In genomic region chr3:28915711-28916481, GRCh38 we compare ENCODE assay signal across 9 cellular contexts.
DNase-seq lines count a peak whose midpoint lies in the region; ATAC-seq and TF ChIP-seq lines count a peak whose summit lies in the region.
"Had no signal": no experiment of that assay in that cellular context is flagged by ENCODE, and none has a peak within 500 bp of the region (broad histone marks: within the 10 kb centered on the region; RNA-seq: fewer than 3 reads in every experiment).

No MANE protein-coding gene starts in this region.

- no peaks in the 10 kb centered on the region for H3K9me3 Mint-ChIP-seq in GM23338

- no peaks in the 10 kb centered on the region for H3F3A ChIP-seq in GM23338 (replicated peaks; ENCODE audit: low read depth)

- no peak overlapping the region for H2AFZ ChIP-seq in GM23338

- H3K9ac ChIP-seq in subcutaneous abdominal adipose tissue (ENCODE audit: low read length in 5 of 5) = peak overlapping the region in 3 of 5 donors; percentile 56 to 65 (median 58)

- ATAC-seq in GM23338 = peak; percentile 88
- ATAC-seq in left cardiac atrium = peak; percentile 67
- no peak for ATAC-seq in GM21723 (IDR thresholded peaks at IDR 0.05; ENCODE audit: unreplicated experiment)

- H4K20me1 ChIP-seq in GM23338 (replicated peaks; ENCODE audit: insufficient read depth) = no peaks in the 10 kb centered on the region

- no peaks in the 10 kb centered on the region for H3K27me3 ChIP-seq in GM23338 (ENCODE audit: insufficient read depth)
- H3K27me3 ChIP-seq in subcutaneous abdominal adipose tissue (ENCODE audit: control insufficient read depth in 5 of 5, insufficient read depth in 4 of 5, low read length in 5 of 5) = no peaks in the 10 kb centered on the region
- H3K27me3 ChIP-seq: body of pancreas had no signal

- peaks cover 5% of the 10 kb centered on the region; the same call in 2 of the 3 replicates for H3K4me1 Mint-ChIP-seq in GM23338

- H3K36me3 Mint-ChIP-seq in GM23338 (ENCODE audit: low read depth) = no peaks in the 10 kb centered on the region

- peak; percentile 44 to 81 for TF ChIP-seq CTCF in GM23338 (conservative IDR thresholded peaks at IDR 0.05; ENCODE audit: low read depth in 2 of 2)

- no peaks in the 10 kb centered on the region for H3K79me2 ChIP-seq in GM23338 (replicated peaks; ENCODE audit: insufficient read depth)

- H3K4me3 ChIP-seq in GM23338 (no peak overlapping the region), subcutaneous abdominal adipose tissue (ENCODE audit: low read depth in 1 of 5, low read length in 5 of 5) (peak overlapping the region; percentile 19 to 72 (median 58))
- H3K4me3 ChIP-seq: body of pancreas had no signal

- H3K4me1 ChIP-seq in GM23338 (ENCODE audit: insufficient read depth) = no peaks in the 10 kb centered on the region
- peaks cover 0 to 16% (median 14%) of the 10 kb centered on the region in 5 donors for H3K4me1 ChIP-seq in subcutaneous abdominal adipose tissue (ENCODE audit: control insufficient read depth in 5 of 5, insufficient read depth in 5 of 5, low read length in 5 of 5)
- H3K4me1 ChIP-seq: body of pancreas had no signal

- no peak overlapping the region for H3K4me2 ChIP-seq in GM23338

- intact Hi-C loops in left cardiac atrium (cut with DNase I) = loop anchor here in 1 of 2 donors (5.0 to 10.0 kb wide), 2 partner anchors 359 to 851 kb away; no protein-coding TSS in a partner anchor

- H3K36me3 ChIP-seq in GM23338 (ENCODE audit: insufficient read depth) (no peaks in the 10 kb centered on the region), subcutaneous abdominal adipose tissue (ENCODE audit: control insufficient read depth in 5 of 5, insufficient read depth in 5 of 5, low read length in 5 of 5) (no peaks in the 10 kb centered on the region)

- H3K27ac ChIP-seq in GM23338 (ENCODE audit: low read depth) (no peak overlapping the region), subcutaneous abdominal adipose tissue (ENCODE audit: low read depth, low read length) (peak overlapping the region; percentile 25)
- H3K27ac ChIP-seq: body of pancreas had no signal

- no peaks in the 10 kb centered on the region for H3K9me3 ChIP-seq in subcutaneous abdominal adipose tissue (ENCODE audit: control insufficient read depth in 5 of 5, low read length in 5 of 5)
- H3K9me3 ChIP-seq: body of pancreas had no signal

- no peak overlapping the region for H3K27ac Mint-ChIP-seq in GM23338

- peak; percentile 60 for DNase-seq in A172 (ENCODE audit: low spot score)
- DNase-seq in GM23338 (ENCODE audit: low spot score) = peak; percentile 64
- DNase-seq in T1000 (lab: John Stamatoyannopoulos, UW) = peak; percentile 14
- DNase-seq in left cardiac atrium = no peak
- no peak for DNase-seq in NCI-H187 (lab: John Stamatoyannopoulos, UW)
- DNase-seq in activated CD8-positive, alpha-beta memory T cell treated with anti-CD3 and anti-CD28 coated beads, Interleukin-2, amount 50 U/mL, for 48 hours = no peak

- H3K27me3 Mint-ChIP-seq in GM23338 (ENCODE audit: insufficient read depth, low read depth, poor library complexity) = peaks cover 2% of the 10 kb centered on the region

- no peak overlapping the region for H3K4me3 Mint-ChIP-seq in GM23338

- no peaks in the 10 kb centered on the region for H3K9me2 ChIP-seq in GM23338 (ENCODE audit: insufficient read depth)

TF ChIP-seq in GM23338, 12 proteins besides CTCF, POLR2A, EP300 and RAD21:
- no peak for TF ChIP-seq ZNF114 (CRISPR knock-in tag; IDR thresholded peaks at IDR 0.05)
- no peak for TF ChIP-seq JUNB (IDR thresholded peaks at IDR 0.05; ENCODE audit: unreplicated experiment)
- no peak for TF ChIP-seq REST (IDR thresholded peaks at IDR 0.05; ENCODE audit: unreplicated experiment)
- 0 out of 2 replicates have a peak, but pooled peaks have one; percentile 14 for TF ChIP-seq CREB1 (CRISPR knock-in tag; IDR thresholded peaks at IDR 0.05; ENCODE audit: low read depth)
- no peak for TF ChIP-seq ZNF462 (CRISPR knock-in tag; IDR thresholded peaks at IDR 0.05)
- TF ChIP-seq STAT1 (IDR thresholded peaks at IDR 0.05; ENCODE audit: unreplicated experiment) = no peak

Comparison
In these comparisons a context has a peak if more than half of its experiments do, and no peak if none do; other contexts are left out.
1. DNase-seq: peak in A172 (single experiment), GM23338 (single experiment) and T1000 (single experiment); none in left cardiac atrium (single experiment), NCI-H187 (0 of 2) and activated CD8-positive, alpha-beta memory T cell treated with anti-CD3 and anti-CD28 coated beads, Interleukin-2, amount 50 U/mL, for 48 hours (single experiment).